Comparison of ENCODE assay signal across 1 cellular context in the genomic region with DNA sequence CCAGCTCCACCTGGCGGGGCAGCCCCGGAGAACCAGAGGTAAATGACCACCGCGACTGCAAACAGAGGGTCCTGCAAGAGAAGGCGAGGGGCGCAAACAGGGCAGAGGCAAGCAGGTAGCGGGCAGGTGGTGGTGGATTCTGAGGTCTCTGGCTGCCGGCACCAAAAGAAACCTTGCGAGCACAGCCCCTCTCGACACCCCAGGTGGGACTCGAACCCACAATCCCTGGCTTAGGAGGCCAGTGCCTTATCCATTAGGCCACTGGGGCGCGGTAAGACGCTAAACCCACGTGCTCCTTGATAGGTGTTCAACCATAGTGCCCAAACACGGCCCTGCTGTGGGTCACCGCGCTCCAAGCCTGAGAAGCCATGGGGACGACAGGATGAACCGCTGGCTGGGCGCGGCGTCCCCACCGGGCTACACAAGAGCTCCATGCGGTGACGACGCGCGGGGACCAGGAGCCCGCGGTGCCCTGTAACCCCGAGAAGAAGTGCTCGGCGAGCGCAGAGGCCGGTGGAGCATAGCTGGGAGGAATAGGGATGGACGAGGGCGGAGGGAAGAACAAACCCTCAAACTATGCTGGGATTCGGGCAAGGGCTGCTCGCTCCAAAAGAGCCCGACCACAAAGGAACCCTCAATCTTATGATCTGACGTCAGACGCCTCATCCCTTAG.
TF ChIP-seq lines count a peak whose summit lies in the region.

No MANE protein-coding gene starts in this region.

TF ChIP-seq in GM12878, 131 proteins besides CTCF, POLR2A, EP300 and RAD21 (continues in another document):
- TF ChIP-seq RUNX3 (IDR thresholded peaks at IDR 0.05; ENCODE audit: low read length) = peak; percentile 65
- peak; percentile 45; the same call in 1 of the 2 replicates for TF ChIP-seq CREB1 (IDR thresholded peaks at IDR 0.05; ENCODE audit: low read depth)
- TF ChIP-seq PAX5 (IDR thresholded peaks at IDR 0.05; ENCODE audit: borderline replicate concordance, low read depth, low read length) = peak; percentile 15; the same call in 1 of the 2 replicates
- TF ChIP-seq, protein P1, sequence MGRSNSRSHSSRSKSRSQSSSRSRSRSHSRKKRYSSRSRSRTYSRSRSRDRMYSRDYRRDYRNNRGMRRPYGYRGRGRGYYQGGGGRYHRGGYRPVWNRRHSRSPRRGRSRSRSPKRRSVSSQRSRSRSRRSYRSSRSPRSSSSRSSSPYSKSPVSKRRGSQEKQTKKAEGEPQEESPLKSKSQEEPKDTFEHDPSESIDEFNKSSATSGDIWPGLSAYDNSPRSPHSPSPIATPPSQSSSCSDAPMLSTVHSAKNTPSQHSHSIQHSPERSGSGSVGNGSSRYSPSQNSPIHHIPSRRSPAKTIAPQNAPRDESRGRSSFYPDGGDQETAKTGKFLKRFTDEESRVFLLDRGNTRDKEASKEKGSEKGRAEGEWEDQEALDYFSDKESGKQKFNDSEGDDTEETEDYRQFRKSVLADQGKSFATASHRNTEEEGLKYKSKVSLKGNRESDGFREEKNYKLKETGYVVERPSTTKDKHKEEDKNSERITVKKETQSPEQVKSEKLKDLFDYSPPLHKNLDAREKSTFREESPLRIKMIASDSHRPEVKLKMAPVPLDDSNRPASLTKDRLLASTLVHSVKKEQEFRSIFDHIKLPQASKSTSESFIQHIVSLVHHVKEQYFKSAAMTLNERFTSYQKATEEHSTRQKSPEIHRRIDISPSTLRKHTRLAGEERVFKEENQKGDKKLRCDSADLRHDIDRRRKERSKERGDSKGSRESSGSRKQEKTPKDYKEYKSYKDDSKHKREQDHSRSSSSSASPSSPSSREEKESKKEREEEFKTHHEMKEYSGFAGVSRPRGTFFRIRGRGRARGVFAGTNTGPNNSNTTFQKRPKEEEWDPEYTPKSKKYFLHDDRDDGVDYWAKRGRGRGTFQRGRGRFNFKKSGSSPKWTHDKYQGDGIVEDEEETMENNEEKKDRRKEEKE (IDR thresholded peaks at IDR 0.05) = no peak
- peak; percentile 98 for TF ChIP-seq TARDBP (IDR thresholded peaks at IDR 0.05; ENCODE audit: borderline replicate concordance)
- TF ChIP-seq, protein P2, sequence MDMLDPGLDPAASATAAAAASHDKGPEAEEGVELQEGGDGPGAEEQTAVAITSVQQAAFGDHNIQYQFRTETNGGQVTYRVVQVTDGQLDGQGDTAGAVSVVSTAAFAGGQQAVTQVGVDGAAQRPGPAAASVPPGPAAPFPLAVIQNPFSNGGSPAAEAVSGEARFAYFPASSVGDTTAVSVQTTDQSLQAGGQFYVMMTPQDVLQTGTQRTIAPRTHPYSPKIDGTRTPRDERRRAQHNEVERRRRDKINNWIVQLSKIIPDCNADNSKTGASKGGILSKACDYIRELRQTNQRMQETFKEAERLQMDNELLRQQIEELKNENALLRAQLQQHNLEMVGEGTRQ (IDR thresholded peaks at IDR 0.05; ENCODE audit: borderline replicate concordance, low read depth, low read length) = peak; percentile 34; the same call in 1 of the 2 replicates
- TF ChIP-seq RFX5 (IDR thresholded peaks at IDR 0.05; ENCODE audit: low read depth, low read length) = peak; percentile 21; the same call in 1 of the 2 replicates
- no peak for TF ChIP-seq RBBP5 (conservative IDR thresholded peaks at IDR 0.05)
- peak; percentile 91 for TF ChIP-seq SREBF2 (IDR thresholded peaks at IDR 0.05; ENCODE audit: low read length)
- peak; percentile 46; the same call in 1 of the 2 replicates for TF ChIP-seq RB1 (IDR thresholded peaks at IDR 0.05; ENCODE audit: borderline replicate concordance)
- TF ChIP-seq, protein P3, sequence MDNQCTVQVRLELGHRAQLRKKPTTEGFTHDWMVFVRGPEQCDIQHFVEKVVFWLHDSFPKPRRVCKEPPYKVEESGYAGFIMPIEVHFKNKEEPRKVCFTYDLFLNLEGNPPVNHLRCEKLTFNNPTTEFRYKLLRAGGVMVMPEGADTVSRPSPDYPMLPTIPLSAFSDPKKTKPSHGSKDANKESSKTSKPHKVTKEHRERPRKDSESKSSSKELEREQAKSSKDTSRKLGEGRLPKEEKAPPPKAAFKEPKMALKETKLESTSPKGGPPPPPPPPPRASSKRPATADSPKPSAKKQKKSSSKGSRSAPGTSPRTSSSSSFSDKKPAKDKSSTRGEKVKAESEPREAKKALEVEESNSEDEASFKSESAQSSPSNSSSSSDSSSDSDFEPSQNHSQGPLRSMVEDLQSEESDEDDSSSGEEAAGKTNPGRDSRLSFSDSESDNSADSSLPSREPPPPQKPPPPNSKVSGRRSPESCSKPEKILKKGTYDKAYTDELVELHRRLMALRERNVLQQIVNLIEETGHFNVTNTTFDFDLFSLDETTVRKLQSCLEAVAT (IDR thresholded peaks at IDR 0.05) = peak; percentile 7; the same call in 1 of the 2 replicates
- peak; percentile 23; the same call in 1 of the 2 replicates for TF ChIP-seq DPF2 (IDR thresholded peaks at IDR 0.05)
- TF ChIP-seq TAF1 (IDR thresholded peaks at IDR 0.05; ENCODE audit: borderline replicate concordance, low read depth, low read length) = 0 out of 2 replicates have a peak, but pooled peaks have one; percentile 33
- peak in 1 of 2 experiments; percentile 82; a peak in 2 of 4 replicates for TF ChIP-seq BHLHE40 (IDR thresholded peaks at IDR 0.05; ENCODE audit: borderline replicate concordance in 1 of 2, low read depth in 2 of 2, low read length in 1 of 2)
- TF ChIP-seq SMAD5 (IDR thresholded peaks at IDR 0.05; ENCODE audit: low read depth) = no peak
- TF ChIP-seq HDGF (IDR thresholded peaks at IDR 0.05) = no peak
- peak; percentile 99 for TF ChIP-seq SMARCA5 (IDR thresholded peaks at IDR 0.05)
- TF ChIP-seq, protein P4, sequence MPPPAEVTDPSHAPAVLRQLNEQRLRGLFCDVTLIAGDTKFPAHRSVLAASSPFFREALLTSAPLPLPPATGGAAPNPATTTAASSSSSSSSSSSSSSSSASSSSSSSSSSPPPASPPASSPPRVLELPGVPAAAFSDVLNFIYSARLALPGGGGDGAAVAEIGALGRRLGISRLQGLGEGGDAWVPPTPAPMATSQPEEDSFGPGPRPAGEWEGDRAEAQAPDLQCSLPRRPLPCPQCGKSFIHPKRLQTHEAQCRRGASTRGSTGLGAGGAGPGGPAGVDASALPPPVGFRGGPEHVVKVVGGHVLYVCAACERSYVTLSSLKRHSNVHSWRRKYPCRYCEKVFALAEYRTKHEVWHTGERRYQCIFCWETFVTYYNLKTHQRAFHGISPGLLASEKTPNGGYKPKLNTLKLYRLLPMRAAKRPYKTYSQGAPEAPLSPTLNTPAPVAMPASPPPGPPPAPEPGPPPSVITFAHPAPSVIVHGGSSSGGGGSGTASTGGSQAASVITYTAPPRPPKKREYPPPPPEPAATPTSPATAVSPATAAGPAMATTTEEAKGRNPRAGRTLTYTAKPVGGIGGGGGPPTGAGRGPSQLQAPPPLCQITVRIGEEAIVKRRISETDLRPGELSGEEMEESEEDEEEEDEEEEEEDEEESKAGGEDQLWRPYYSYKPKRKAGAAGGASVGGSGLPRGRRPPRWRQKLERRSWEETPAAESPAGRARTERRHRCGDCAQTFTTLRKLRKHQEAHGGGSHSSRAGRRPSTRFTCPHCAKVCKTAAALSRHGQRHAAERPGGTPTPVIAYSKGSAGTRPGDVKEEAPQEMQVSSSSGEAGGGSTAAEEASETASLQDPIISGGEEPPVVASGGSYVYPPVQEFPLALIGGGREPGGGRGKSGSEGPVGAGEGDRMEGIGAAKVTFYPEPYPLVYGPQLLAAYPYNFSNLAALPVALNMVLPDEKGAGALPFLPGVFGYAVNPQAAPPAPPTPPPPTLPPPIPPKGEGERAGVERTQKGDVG (CRISPR knock-in tag; IDR thresholded peaks at IDR 0.05) = no peak
- 0 out of 3 replicates have a peak, but pooled peaks have one; percentile 33 for TF ChIP-seq POU2F2 (IDR thresholded peaks at IDR 0.05; ENCODE audit: borderline replicate concordance, low read depth, low read length)
- TF ChIP-seq ASH2L (IDR thresholded peaks at IDR 0.05; ENCODE audit: borderline replicate concordance, low read depth) = no peak
- TF ChIP-seq ZNF24 (IDR thresholded peaks at IDR 0.05) = peak; percentile 98
- peak; percentile 54; the same call in 1 of the 2 replicates for TF ChIP-seq CREM (IDR thresholded peaks at IDR 0.05; ENCODE audit: low read depth)
- peak; percentile 83 for TF ChIP-seq YY1 (IDR thresholded peaks at IDR 0.05; ENCODE audit: low read depth, low read length)
- TF ChIP-seq, protein P5, sequence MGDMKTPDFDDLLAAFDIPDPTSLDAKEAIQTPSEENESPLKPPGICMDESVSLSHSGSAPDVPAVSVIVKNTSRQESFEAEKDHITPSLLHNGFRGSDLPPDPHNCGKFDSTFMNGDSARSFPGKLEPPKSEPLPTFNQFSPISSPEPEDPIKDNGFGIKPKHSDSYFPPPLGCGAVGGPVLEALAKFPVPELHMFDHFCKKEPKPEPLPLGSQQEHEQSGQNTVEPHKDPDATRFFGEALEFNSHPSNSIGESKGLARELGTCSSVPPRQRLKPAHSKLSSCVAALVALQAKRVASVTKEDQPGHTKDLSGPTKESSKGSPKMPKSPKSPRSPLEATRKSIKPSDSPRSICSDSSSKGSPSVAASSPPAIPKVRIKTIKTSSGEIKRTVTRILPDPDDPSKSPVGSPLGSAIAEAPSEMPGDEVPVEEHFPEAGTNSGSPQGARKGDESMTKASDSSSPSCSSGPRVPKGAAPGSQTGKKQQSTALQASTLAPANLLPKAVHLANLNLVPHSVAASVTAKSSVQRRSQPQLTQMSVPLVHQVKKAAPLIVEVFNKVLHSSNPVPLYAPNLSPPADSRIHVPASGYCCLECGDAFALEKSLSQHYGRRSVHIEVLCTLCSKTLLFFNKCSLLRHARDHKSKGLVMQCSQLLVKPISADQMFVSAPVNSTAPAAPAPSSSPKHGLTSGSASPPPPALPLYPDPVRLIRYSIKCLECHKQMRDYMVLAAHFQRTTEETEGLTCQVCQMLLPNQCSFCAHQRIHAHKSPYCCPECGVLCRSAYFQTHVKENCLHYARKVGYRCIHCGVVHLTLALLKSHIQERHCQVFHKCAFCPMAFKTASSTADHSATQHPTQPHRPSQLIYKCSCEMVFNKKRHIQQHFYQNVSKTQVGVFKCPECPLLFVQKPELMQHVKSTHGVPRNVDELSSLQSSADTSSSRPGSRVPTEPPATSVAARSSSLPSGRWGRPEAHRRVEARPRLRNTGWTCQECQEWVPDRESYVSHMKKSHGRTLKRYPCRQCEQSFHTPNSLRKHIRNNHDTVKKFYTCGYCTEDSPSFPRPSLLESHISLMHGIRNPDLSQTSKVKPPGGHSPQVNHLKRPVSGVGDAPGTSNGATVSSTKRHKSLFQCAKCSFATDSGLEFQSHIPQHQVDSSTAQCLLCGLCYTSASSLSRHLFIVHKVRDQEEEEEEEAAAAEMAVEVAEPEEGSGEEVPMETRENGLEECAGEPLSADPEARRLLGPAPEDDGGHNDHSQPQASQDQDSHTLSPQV (IDR thresholded peaks at IDR 0.05) = no peak
- TF ChIP-seq MTA2 (IDR thresholded peaks at IDR 0.05; ENCODE audit: low read depth) = no peak
- 0 out of 2 replicates have a peak, but pooled peaks have one; percentile 18 for TF ChIP-seq NBN (IDR thresholded peaks at IDR 0.05)
- 0 out of 2 replicates have a peak, but pooled peaks have one; percentile 18 for TF ChIP-seq POLR2AphosphoS2 (IDR thresholded peaks at IDR 0.05; ENCODE audit: low read depth, low read length)
- 0 out of 2 replicates have a peak, but pooled peaks have one; percentile 38 for TF ChIP-seq ZBED1 (IDR thresholded peaks at IDR 0.05; ENCODE audit: borderline replicate concordance)
- TF ChIP-seq HCFC1 (IDR thresholded peaks at IDR 0.05; ENCODE audit: low read length) = no peak
- TF ChIP-seq ZNF217 (IDR thresholded peaks at IDR 0.05) = peak; percentile 90
- peak; percentile 41; the same call in 1 of the 2 replicates for TF ChIP-seq TCF3 (IDR thresholded peaks at IDR 0.05; ENCODE audit: borderline replicate concordance, insufficient read depth, low read depth, low read length)
- TF ChIP-seq HDAC2 (IDR thresholded peaks at IDR 0.05) = no peak
- no peak for TF ChIP-seq GATAD2B (conservative IDR thresholded peaks at IDR 0.05; ENCODE audit: low read depth)
- TF ChIP-seq NR2F1 (conservative IDR thresholded peaks at IDR 0.05) = peak; percentile 23
- peak; percentile 66 for TF ChIP-seq CBFB (IDR thresholded peaks at IDR 0.05; ENCODE audit: low read depth)
- peak; percentile 75 for TF ChIP-seq TBL1XR1 (IDR thresholded peaks at IDR 0.05; ENCODE audit: low read depth, low read length)
- TF ChIP-seq, protein P6, sequence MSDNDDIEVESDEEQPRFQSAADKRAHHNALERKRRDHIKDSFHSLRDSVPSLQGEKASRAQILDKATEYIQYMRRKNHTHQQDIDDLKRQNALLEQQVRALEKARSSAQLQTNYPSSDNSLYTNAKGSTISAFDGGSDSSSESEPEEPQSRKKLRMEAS (IDR thresholded peaks at IDR 0.05; ENCODE audit: low read depth, low read length) = peak; percentile 84; the same call in 1 of the 2 replicates
- TF ChIP-seq, protein P7, sequence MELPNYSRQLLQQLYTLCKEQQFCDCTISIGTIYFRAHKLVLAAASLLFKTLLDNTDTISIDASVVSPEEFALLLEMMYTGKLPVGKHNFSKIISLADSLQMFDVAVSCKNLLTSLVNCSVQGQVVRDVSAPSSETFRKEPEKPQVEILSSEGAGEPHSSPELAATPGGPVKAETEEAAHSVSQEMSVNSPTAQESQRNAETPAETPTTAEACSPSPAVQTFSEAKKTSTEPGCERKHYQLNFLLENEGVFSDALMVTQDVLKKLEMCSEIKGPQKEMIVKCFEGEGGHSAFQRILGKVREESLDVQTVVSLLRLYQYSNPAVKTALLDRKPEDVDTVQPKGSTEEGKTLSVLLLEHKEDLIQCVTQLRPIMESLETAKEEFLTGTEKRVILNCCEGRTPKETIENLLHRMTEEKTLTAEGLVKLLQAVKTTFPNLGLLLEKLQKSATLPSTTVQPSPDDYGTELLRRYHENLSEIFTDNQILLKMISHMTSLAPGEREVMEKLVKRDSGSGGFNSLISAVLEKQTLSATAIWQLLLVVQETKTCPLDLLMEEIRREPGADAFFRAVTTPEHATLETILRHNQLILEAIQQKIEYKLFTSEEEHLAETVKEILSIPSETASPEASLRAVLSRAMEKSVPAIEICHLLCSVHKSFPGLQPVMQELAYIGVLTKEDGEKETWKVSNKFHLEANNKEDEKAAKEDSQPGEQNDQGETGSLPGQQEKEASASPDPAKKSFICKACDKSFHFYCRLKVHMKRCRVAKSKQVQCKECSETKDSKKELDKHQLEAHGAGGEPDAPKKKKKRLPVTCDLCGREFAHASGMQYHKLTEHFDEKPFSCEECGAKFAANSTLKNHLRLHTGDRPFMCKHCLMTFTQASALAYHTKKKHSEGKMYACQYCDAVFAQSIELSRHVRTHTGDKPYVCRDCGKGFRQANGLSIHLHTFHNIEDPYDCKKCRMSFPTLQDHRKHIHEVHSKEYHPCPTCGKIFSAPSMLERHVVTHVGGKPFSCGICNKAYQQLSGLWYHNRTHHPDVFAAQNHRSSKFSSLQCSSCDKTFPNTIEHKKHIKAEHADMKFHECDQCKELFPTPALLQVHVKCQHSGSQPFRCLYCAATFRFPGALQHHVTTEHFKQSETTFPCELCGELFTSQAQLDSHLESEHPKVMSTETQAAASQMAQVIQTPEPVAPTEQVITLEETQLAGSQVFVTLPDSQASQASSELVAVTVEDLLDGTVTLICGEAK (IDR thresholded peaks at IDR 0.05; ENCODE audit: borderline replicate concordance) = peak; percentile 56; the same call in 1 of the 2 replicates
- peak; percentile 16 for TF ChIP-seq SP1 (IDR thresholded peaks at IDR 0.05; ENCODE audit: low read depth, low read length)
- TF ChIP-seq ZSCAN29 (IDR thresholded peaks at IDR 0.05) = peak; percentile 93
